In genomic region chr9:112443636-112444035, GRCh38 we compare ENCODE assay signal across 6 cellular contexts.
"Had no signal": no experiment of that assay in that cellular context is flagged by ENCODE, and none has a peak within 500 bp of the region (broad histone marks: within the 10 kb centered on the region; RNA-seq: fewer than 3 reads in every experiment).

No MANE protein-coding gene starts in this region.

- H3K9me3 Mint-ChIP-seq: HFFc6 had no signal

- H3K36me3 ChIP-seq: HAP-1 had no signal

- H2AFZ ChIP-seq: GM23248 had no signal

- H3K9me3 ChIP-seq: HAP-1 had no signal

- H3K4me1 ChIP-seq: HAP-1 had no signal

- H3K27ac Mint-ChIP-seq: HFFc6 had no signal

- H3K9ac ChIP-seq: GM23248 had no signal

- H3K4me3 ChIP-seq: GM23248, HAP-1 had no signal

- H3K4me3 Mint-ChIP-seq: HFFc6 had no signal

- DNase-seq: GOT3, H7 had no signal

- H3K27ac ChIP-seq: GM23248, HL-60 had no signal
